22 cellular contexts compared by ENCODE assay signal in genomic region chr10:81524467-81524866, GRCh38.
DNase-seq lines count a peak whose midpoint lies in the region; TF ChIP-seq lines count a peak whose summit lies in the region.
"Had no signal": no experiment of that assay in that cellular context is flagged by ENCODE, and none has a peak within 500 bp of the region (broad histone marks: within the 10 kb centered on the region; RNA-seq: fewer than 3 reads in every experiment).

No MANE protein-coding gene starts in this region.

- H2BK12ac ChIP-seq in trophoblast cell (ENCODE audit: low read length): no peak overlapping the region

- H2BK5ac ChIP-seq in trophoblast cell (ENCODE audit: low read depth, low read length, poor library complexity): no peak overlapping the region

- H3K9me3 ChIP-seq in cardiac muscle cell (ENCODE audit: low read depth) (no peaks in the 10 kb centered on the region), left ventricle myocardium inferior (replicated peaks) (peaks cover 3% of the 10 kb centered on the region), hepatocyte (ENCODE audit: low read depth) (no peaks in the 10 kb centered on the region), trophoblast cell (ENCODE audit: insufficient read depth, low read depth, low read length) (no peaks in the 10 kb centered on the region)
- H3K9me3 ChIP-seq: BE2C, BLaER1 had no signal

- H3K79me1 ChIP-seq in trophoblast cell (ENCODE audit: low read length): no peaks in the 10 kb centered on the region

- WGBS in hepatocyte (ENCODE audit: low lambda C conversion rate, missing lambda C conversion rate): 15% methylated on average over 2 of the region's 2 CpGs
- no CpG with 5 or more reads among the region's 2 CpGs for WGBS in trophoblast cell (ENCODE audit: extremely low coverage, insufficient coverage, insufficient read length)

- intact Hi-C loops in left ventricle myocardium inferior (cut with micrococcal nuclease): no loop called here

- no peak overlapping the region for H3K4me2 ChIP-seq in hepatocyte
- H3K4me2 ChIP-seq in trophoblast cell (ENCODE audit: low read length): no peak overlapping the region
- H3K4me2 ChIP-seq: BLaER1 had no signal

- no peak overlapping the region for H3K14ac ChIP-seq in trophoblast cell (ENCODE audit: low read length)

- TF ChIP-seq CTCF in cardiac muscle cell (IDR thresholded peaks at IDR 0.05; ENCODE audit: low read depth, low read length) (no peak), left ventricle myocardium inferior (IDR thresholded peaks at IDR 0.05; ENCODE audit: borderline replicate concordance) (no peak), hepatocyte (IDR thresholded peaks at IDR 0.05; ENCODE audit: poor library complexity) (no peak)

- H4K91ac ChIP-seq in trophoblast cell (ENCODE audit: low read depth, low read length): no peak overlapping the region

- H3K36me3 ChIP-seq in cardiac muscle cell (no peaks in the 10 kb centered on the region), left ventricle myocardium inferior (no peaks in the 10 kb centered on the region), hepatocyte (replicated peaks; ENCODE audit: insufficient read depth, low read depth) (no peaks in the 10 kb centered on the region), trophoblast cell (ENCODE audit: control insufficient read depth in 1 of 2, insufficient read depth in 2 of 2, low read length in 2 of 2) (no peaks in the 10 kb centered on the region)
- H3K36me3 ChIP-seq: BE2C, BLaER1 had no signal

- H2AFZ ChIP-seq in hepatocyte (no peak overlapping the region), trophoblast cell (ENCODE audit: insufficient read depth, low read length, poor library complexity) (no peak overlapping the region)

- no peaks in the 10 kb centered on the region for H4K20me1 ChIP-seq in hepatocyte (ENCODE audit: insufficient read depth, poor library complexity, severe bottlenecking)
- H4K20me1 ChIP-seq: BLaER1 had no signal

- H2AK5ac ChIP-seq in trophoblast cell (ENCODE audit: low read length): no peak overlapping the region

- H3K79me2 ChIP-seq in hepatocyte: no peaks in the 10 kb centered on the region
- H3K79me2 ChIP-seq in trophoblast cell (ENCODE audit: control insufficient read depth, insufficient read depth, low read length, poor library complexity): no peaks in the 10 kb centered on the region

- no peak overlapping the region for H4K8ac ChIP-seq in trophoblast cell (ENCODE audit: low read depth, low read length)

- H3K18ac ChIP-seq in trophoblast cell (ENCODE audit: low read length): no peak overlapping the region

- H2BK120ac ChIP-seq in trophoblast cell (ENCODE audit: insufficient read depth, low read length, poor library complexity): no peak overlapping the region

- H3K27ac ChIP-seq in cardiac muscle cell (peak overlapping the region; percentile 47), left ventricle myocardium inferior (replicated peaks) (no peak overlapping the region), hepatocyte (no peak overlapping the region), trophoblast cell (ENCODE audit: low read depth, low read length) (peak overlapping the region; percentile 14)
- H3K27ac ChIP-seq: BLaER1 had no signal

- H3K23ac ChIP-seq in trophoblast cell (ENCODE audit: low read length): no peak overlapping the region

- peaks cover 23% of the 10 kb centered on the region for H3K4me1 ChIP-seq in cardiac muscle cell (ENCODE audit: low read depth)
- H3K4me1 ChIP-seq in left ventricle myocardium inferior: no peaks in the 10 kb centered on the region
- H3K4me1 ChIP-seq in hepatocyte (ENCODE audit: insufficient read depth): no peaks in the 10 kb centered on the region
- peaks cover 0 to 2% of the 10 kb centered on the region in 2 experiments for H3K4me1 ChIP-seq in trophoblast cell (ENCODE audit: control insufficient read depth in 1 of 2, insufficient read depth in 2 of 2, low read length in 2 of 2)
- H3K4me1 ChIP-seq: BE2C, BLaER1 had no signal

- H4K12ac ChIP-seq in trophoblast cell (ENCODE audit: low read depth, low read length): no peak overlapping the region

- H3K4ac ChIP-seq in trophoblast cell (ENCODE audit: low read depth, low read length): no peak overlapping the region

- no peak overlapping the region for H3K9ac ChIP-seq in trophoblast cell (ENCODE audit: low read length)
- H3K9ac ChIP-seq: BLaER1 had no signal

- H3K9me2 ChIP-seq in hepatocyte (replicated peaks; ENCODE audit: insufficient read depth): no peaks in the 10 kb centered on the region

- H3K27me3 ChIP-seq in cardiac muscle cell: no peaks in the 10 kb centered on the region
- no peaks in the 10 kb centered on the region for H3K27me3 ChIP-seq in left ventricle myocardium inferior (ENCODE audit: low read depth)
- H3K27me3 ChIP-seq in hepatocyte: no peaks in the 10 kb centered on the region
- H3K27me3 ChIP-seq in trophoblast cell (ENCODE audit: insufficient read depth, low read length): no peaks in the 10 kb centered on the region
- H3K27me3 ChIP-seq: BE2C, BLaER1 had no signal

- no peak overlapping the region for H3K4me3 ChIP-seq in cardiac muscle cell
- H3K4me3 ChIP-seq in left ventricle myocardium inferior: no peak overlapping the region
- no peak overlapping the region for H3K4me3 ChIP-seq in hepatocyte
- H3K4me3 ChIP-seq in trophoblast cell (ENCODE audit: low read depth, low read length): no peak overlapping the region
- H3K4me3 ChIP-seq: BLaER1 had no signal

- peak in 1 of 2 donors; percentile 70 for DNase-seq in cardiac muscle cell (ENCODE audit: low read depth in 1 of 2, low spot score in 1 of 2)
- no peak for DNase-seq in left ventricle myocardium inferior
- DNase-seq in hepatocyte (ENCODE audit: low spot score): peak; percentile 10
- DNase-seq in trophoblast cell: no peak
- no peak for DNase-seq in stimulated activated naive CD4-positive, alpha-beta T cell treated with Interleukin-2 at 50 U/mL for 16 hours (lab: John Stamatoyannopoulos, UW)
- DNase-seq in NCI-H510A (lab: John Stamatoyannopoulos, UW): no peak
- DNase-seq: 8988T; ACHN; BE2C; C1 segment of cervical spinal cord; CD4-positive, alpha-beta memory T cell; CD4-positive, CD25-positive, alpha-beta regulatory T cell; CD8-positive, alpha-beta memory T cell; COR-L47; DMS 273 treated with DMSO at 0.1 percent for 48 hours; DMS153; DMS53; DMS79; DND-41; EL; GF-D8 had no signal

Comparison
In these comparisons a context has a peak if more than half of its experiments do, and no peak if none do; other contexts are left out.
1. H3K27ac ChIP-seq: peak in cardiac muscle cell (single experiment) and trophoblast cell (single experiment); none in left ventricle myocardium inferior (single experiment) and hepatocyte (single experiment).